16 cellular contexts compared by ENCODE assay signal in the genomic region with DNA sequence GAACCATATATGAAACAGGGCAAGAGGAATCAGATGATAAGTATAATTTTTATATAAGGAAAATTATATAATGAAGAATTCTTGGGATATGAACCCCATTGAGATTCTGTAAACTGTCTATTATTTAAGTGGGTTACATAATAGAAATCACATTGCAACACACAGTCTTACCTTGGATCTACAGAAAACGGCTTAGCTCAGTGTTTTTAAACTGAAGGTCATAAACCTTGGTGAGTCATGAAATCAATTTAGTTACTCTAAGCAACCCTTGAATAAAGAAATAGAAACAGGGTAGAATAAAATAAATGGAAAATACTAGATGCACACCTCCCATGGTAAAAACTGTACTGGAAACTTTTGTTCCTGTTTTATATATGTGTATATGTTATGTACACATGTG.
"Had no signal": no experiment of that assay in that cellular context is flagged by ENCODE, and none has a peak within 500 bp of the region (broad histone marks: within the 10 kb centered on the region; RNA-seq: fewer than 3 reads in every experiment).

No MANE protein-coding gene starts in this region.

- H3K27me3 ChIP-seq: colonic mucosa, suprapubic skin had no signal

- ATAC-seq: activated CD4-positive, CD25-positive, alpha-beta regulatory T cell treated with anti-CD3 and anti-CD28 coated beads, Interleukin-2, amount 50 U/mL, for 24 hours; activated CD8-positive, alpha-beta memory T cell treated with anti-CD3 and anti-CD28 coated beads, Interleukin-2, amount 10 ng/mL, durations not matched to agents 7 days and 5 days; right cardiac atrium had no signal

- H3K9me3 ChIP-seq: colonic mucosa, suprapubic skin had no signal

- H3K27ac ChIP-seq: colonic mucosa, left ventricle myocardium inferior, suprapubic skin had no signal

- FAIRE-seq: keratinocyte had no signal

- DNase-seq: activated CD4-positive, alpha-beta T cell treated with anti-CD3 and anti-CD28 coated beads, Interleukin-2, amount 50 U/mL, for 48 hours; activated CD8-positive, alpha-beta memory T cell treated with anti-CD3 and anti-CD28 coated beads, Interleukin-2, amount 10 ng/mL, durations not matched to agents 7 days and 5 days; activated naive CD4-positive, alpha-beta T cell treated with anti-CD3 and anti-CD28 coated beads, Interleukin-2, amount 10 ng/mL, durations not matched to agents 7 days and 5 days; activated T-cell treated with anti-CD3 and anti-CD28 coated beads, Interleukin-2, amount 50 U/mL, for 1 hour; caudate nucleus; colonic mucosa; left ventricle myocardium inferior; mesendoderm; nucleus accumbens; right cardiac atrium; T-helper 9 cell; trophoblast cell had no signal

- H3K36me3 ChIP-seq: colonic mucosa, suprapubic skin had no signal

- H3K4me3 ChIP-seq: colonic mucosa, left ventricle myocardium inferior, smooth muscle cell, suprapubic skin had no signal

- H3K4me1 ChIP-seq: colonic mucosa, left ventricle myocardium inferior, suprapubic skin had no signal

- H3K4me2 ChIP-seq: smooth muscle cell had no signal
